16 cellular contexts compared by ENCODE assay signal in genomic region chr14:58002618-58003017, GRCh38.
DNase-seq lines count a peak whose midpoint lies in the region; ATAC-seq and TF ChIP-seq lines count a peak whose summit lies in the region.
"Had no signal": no experiment of that assay in that cellular context is flagged by ENCODE, and none has a peak within 500 bp of the region (broad histone marks: within the 10 kb centered on the region; RNA-seq: fewer than 3 reads in every experiment).

No MANE protein-coding gene starts in this region.

- H3K27me3 ChIP-seq in OCI-LY3 (ENCODE audit: low read depth, low read length) (peaks cover 64% of the 10 kb centered on the region), vagina (no peaks in the 10 kb centered on the region)

- H2AFZ ChIP-seq in OCI-LY3 (ENCODE audit: low read depth, low read length), result no peak overlapping the region

- intact Hi-C loops in vagina (cut with DNase I), result no loop called here

- no peaks in the 10 kb centered on the region for H3K36me3 Mint-ChIP-seq in activated T-cell treated with anti-CD3 and anti-CD28 coated beads, Interleukin-2, amount 50 U/mL, for 4 hours (ENCODE audit: insufficient read depth)
- H3K36me3 Mint-ChIP-seq: CD4-positive, alpha-beta memory T cell had no signal

- peak overlapping the region; percentile 55 for H3K4me2 ChIP-seq in OCI-LY3 (ENCODE audit: low read length)

- H3K4me3 Mint-ChIP-seq in activated T-cell treated with anti-CD3 and anti-CD28 coated beads, Interleukin-2, amount 50 U/mL, for 4 hours, result no peak overlapping the region
- H3K4me3 Mint-ChIP-seq: CD4-positive, alpha-beta memory T cell; HFFc6 had no signal

- H3K79me2 ChIP-seq in OCI-LY3 (ENCODE audit: low read length), result no peaks in the 10 kb centered on the region

- no peaks in the 10 kb centered on the region for H3K9me3 Mint-ChIP-seq in activated T-cell treated with anti-CD3 and anti-CD28 coated beads, Interleukin-2, amount 50 U/mL, for 4 hours
- H3K9me3 Mint-ChIP-seq: HFFc6 had no signal

- H3K27me3 Mint-ChIP-seq in activated T-cell treated with anti-CD3 and anti-CD28 coated beads, Interleukin-2, amount 50 U/mL, for 4 hours (ENCODE audit: low read depth), result peaks cover 6% of the 10 kb centered on the region

- H3K27ac ChIP-seq in OCI-LY3 (ENCODE audit: low read length), result no peak overlapping the region
- no peak overlapping the region for H3K27ac ChIP-seq in vagina

- DNase-seq in activated T-cell treated with anti-CD3 and anti-CD28 coated beads, Interleukin-2, amount 50 U/mL, for 4 hours, result no peak
- no peak for DNase-seq in SKM-1 treated with dmso at 0.1 percent for 144 hours (lab: John Stamatoyannopoulos, UW; ENCODE audit: unreplicated experiment)
- no peak for DNase-seq in NCI-H2196 treated with DMSO at 0.1 percent for 48 hours (lab: John Stamatoyannopoulos, UW; ENCODE audit: unreplicated experiment)
- DNase-seq in vagina (ENCODE audit: extremely low spot score in 2 of 2), result no peak
- DNase-seq: C1 segment of cervical spinal cord; Calu3; CD4-positive, alpha-beta memory T cell; COR-L47; DMS53; DND-41; GOT3; HFFc6 had no signal

- no peaks in the 10 kb centered on the region for H3K4me1 Mint-ChIP-seq in activated T-cell treated with anti-CD3 and anti-CD28 coated beads, Interleukin-2, amount 50 U/mL, for 4 hours (ENCODE audit: low read depth)
- H3K4me1 Mint-ChIP-seq: CD4-positive, alpha-beta memory T cell had no signal

- H3K36me3 ChIP-seq in OCI-LY3 (replicated peaks; ENCODE audit: low read depth, low read length) (no peaks in the 10 kb centered on the region), vagina (no peaks in the 10 kb centered on the region)
- H3K36me3 ChIP-seq: HAP-1 had no signal

- no peaks in the 10 kb centered on the region for H4K20me1 ChIP-seq in OCI-LY3 (ENCODE audit: insufficient read depth, low read length)

- peak; percentile 63 for ATAC-seq in GM18867 (IDR thresholded peaks at IDR 0.05; ENCODE audit: unreplicated experiment)
- peak; percentile 68 for ATAC-seq in HG03025 (IDR thresholded peaks at IDR 0.05; ENCODE audit: low FRiP score, unreplicated experiment)
- no peak for ATAC-seq in activated T-cell treated with anti-CD3 and anti-CD28 coated beads, Interleukin-2, amount 50 U/mL, for 4 hours

- TF ChIP-seq CTCF in OCI-LY3 (IDR thresholded peaks at IDR 0.05; ENCODE audit: low read depth, low read length), result no peak
- TF ChIP-seq CTCF in vagina (IDR thresholded peaks at IDR 0.05), result no peak

- peaks cover 19% of the 10 kb centered on the region for H3K4me1 ChIP-seq in OCI-LY3 (ENCODE audit: low read length)
- H3K4me1 ChIP-seq in vagina, result no peaks in the 10 kb centered on the region
- H3K4me1 ChIP-seq: HAP-1 had no signal

- no peak for TF ChIP-seq POLR2A in vagina (IDR thresholded peaks at IDR 0.05)

- H3K9me3 ChIP-seq in OCI-LY3 (ENCODE audit: insufficient read depth, low read length) (no peaks in the 10 kb centered on the region), vagina (no peaks in the 10 kb centered on the region)
- H3K9me3 ChIP-seq: HAP-1 had no signal

- no peak overlapping the region for H3K9ac ChIP-seq in OCI-LY3 (ENCODE audit: low read length)

- peak overlapping the region; percentile 16; the same call in 1 of the 2 replicates for H3K4me3 ChIP-seq in OCI-LY3 (ENCODE audit: low read length)
- no peak overlapping the region for H3K4me3 ChIP-seq in vagina
- H3K4me3 ChIP-seq: HAP-1 had no signal

Comparison
In these comparisons a context has a peak if more than half of its experiments do, and no peak if none do; other contexts are left out.
1. ATAC-seq: peak in GM18867 (single experiment) and HG03025 (single experiment); none in activated T-cell treated with anti-CD3 and anti-CD28 coated beads, Interleukin-2, amount 50 U/mL, for 4 hours (0 of 2).